Comparison of ENCODE assay signal across 1 cellular context in genomic region chr15:88913017-88913849, GRCh38.
TF ChIP-seq lines count a peak whose summit lies in the region.

MFGE8 (minus strand) TSS chr15:88913379; CDS start chr15:88913319, 60 bp downstream.

TF ChIP-seq in HEK293, 187 proteins besides CTCF, POLR2A, EP300 and RAD21 (continued from another document and continues in another):
- TF ChIP-seq PRDM6 (tag by site-specific recombination; IDR thresholded peaks at IDR 0.05) (no peak), HIC1 (tag by site-specific recombination; IDR thresholded peaks at IDR 0.05) (peak; percentile 80), PBX3 (CRISPR knock-in tag; IDR thresholded peaks at IDR 0.05) (peak; percentile 91; the same call in 1 of the 2 replicates), ZNF776 (tag by site-specific recombination; IDR thresholded peaks at IDR 0.05; ENCODE audit: borderline replicate concordance) (no peak), ZNF544 (tag by site-specific recombination; IDR thresholded peaks at IDR 0.05) (no peak), ZNF664 (tag by site-specific recombination; IDR thresholded peaks at IDR 0.05) (no peak), ZNF184 (tag by site-specific recombination; IDR thresholded peaks at IDR 0.05) (no peak), MEIS1 (CRISPR knock-in tag; IDR thresholded peaks at IDR 0.05; ENCODE audit: borderline replicate concordance) (no peak), GLIS2 (tag by site-specific recombination; IDR thresholded peaks at IDR 0.05) (peak; percentile 84), ZNF548 (tag by site-specific recombination; IDR thresholded peaks at IDR 0.05) (no peak), TRIM28 (IDR thresholded peaks at IDR 0.05; ENCODE audit: borderline replicate concordance, low read length) (no peak), ZNF140 (tag by site-specific recombination; IDR thresholded peaks at IDR 0.05) (no peak), PATZ1 (tag by site-specific recombination; IDR thresholded peaks at IDR 0.05) (peak; percentile 99), ZNF335 (tag by site-specific recombination; conservative IDR thresholded peaks at IDR 0.05) (peak; percentile 97), ZNF2 (tag by site-specific recombination; IDR thresholded peaks at IDR 0.05) (peak; percentile 40; the same call in 1 of the 2 replicates), BCL11A (tag by site-specific recombination; IDR thresholded peaks at IDR 0.05; ENCODE audit: low read depth) (no peak), ZNF18 (tag by site-specific recombination; IDR thresholded peaks at IDR 0.05) (no peak), HOXC10 (CRISPR knock-in tag; IDR thresholded peaks at IDR 0.05) (no peak), ZNF16 (tag by site-specific recombination; IDR thresholded peaks at IDR 0.05; ENCODE audit: low read depth) (no peak), ZNF174 (tag by site-specific recombination; IDR thresholded peaks at IDR 0.05) (no peak), ZNF114 (tag by site-specific recombination; IDR thresholded peaks at IDR 0.05) (no peak), ZNF624 (tag by site-specific recombination; IDR thresholded peaks at IDR 0.05) (no peak), ZNF202 (tag by site-specific recombination; IDR thresholded peaks at IDR 0.05; ENCODE audit: borderline replicate concordance) (no peak), ZSCAN4 (tag by site-specific recombination; IDR thresholded peaks at IDR 0.05) (no peak), ZNF433 (tag by site-specific recombination; IDR thresholded peaks at IDR 0.05; ENCODE audit: low read depth) (no peak), ZNF521 (tag by site-specific recombination; IDR thresholded peaks at IDR 0.05) (no peak), ZNF423 (tag by site-specific recombination; IDR thresholded peaks at IDR 0.05) (peak; percentile 85), HOXA7 (CRISPR knock-in tag; IDR thresholded peaks at IDR 0.05; ENCODE audit: borderline replicate concordance) (no peak), ATF2 (tag by site-specific recombination; IDR thresholded peaks at IDR 0.05; ENCODE audit: low read depth) (no peak), KLF9 (tag by site-specific recombination; IDR thresholded peaks at IDR 0.05; ENCODE audit: low read depth) (peak; percentile 49; the same call in 1 of the 2 replicates), TCF7L2 (IDR thresholded peaks at IDR 0.05; ENCODE audit: borderline replicate concordance, low read depth, low read length) (no peak), ZNF677 (tag by site-specific recombination; IDR thresholded peaks at IDR 0.05) (no peak), ZNF571 (tag by site-specific recombination; IDR thresholded peaks at IDR 0.05) (no peak), ZNF311 (tag by site-specific recombination; IDR thresholded peaks at IDR 0.05; ENCODE audit: borderline replicate concordance) (no peak), KLF8 (tag by site-specific recombination; IDR thresholded peaks at IDR 0.05) (peak; percentile 67; the same call in 1 of the 2 replicates), ZNF19 (tag by site-specific recombination; IDR thresholded peaks at IDR 0.05; ENCODE audit: low read depth) (no peak), ZBTB11 (tag by site-specific recombination; conservative IDR thresholded peaks at IDR 0.05; ENCODE audit: low read depth) (0 out of 2 replicates have a peak, but pooled peaks have one; percentile 36), ZBTB6 (tag by site-specific recombination; IDR thresholded peaks at IDR 0.05) (no peak), OVOL3 (tag by site-specific recombination; IDR thresholded peaks at IDR 0.05) (no peak), ZNF341 (tag by site-specific recombination; IDR thresholded peaks at IDR 0.05; ENCODE audit: low read depth) (peak; percentile 70), ZNF785 (tag by site-specific recombination; IDR thresholded peaks at IDR 0.05) (no peak), ZNF354C (tag by site-specific recombination; IDR thresholded peaks at IDR 0.05; ENCODE audit: borderline replicate concordance, low read depth) (no peak), ZNF394 (tag by site-specific recombination; IDR thresholded peaks at IDR 0.05; ENCODE audit: borderline replicate concordance) (peak; percentile 45; the same call in 1 of the 2 replicates), ZNF621 (tag by site-specific recombination; IDR thresholded peaks at IDR 0.05) (no peak), ZNF658 (tag by site-specific recombination; IDR thresholded peaks at IDR 0.05) (no peak)
